2 cellular contexts compared by ENCODE assay signal in genomic region chr5:140593070-140593469, GRCh38. TPM values are rescaled to one million over a fixed set of nuclear protein-coding genes. Genes with fewer than 3 reads are reported as not detected.
"Had no signal": no experiment of that assay in that cellular context is flagged by ENCODE, and none has a peak within 500 bp of the region (broad histone marks: within the 10 kb centered on the region; RNA-seq: fewer than 3 reads in every experiment).

No MANE protein-coding gene starts in this region.

RNA-seq across cellular contexts. Expression of gene CD14, which starts 39.9 kb away (rescaled TPM):
- total RNA-seq: foreskin keratinocyte had no signal

RNA-seq across cellular contexts. Expression of gene EIF4EBP3, which starts 45.6 kb away (rescaled TPM):
- total RNA-seq: cerebellum had no signal
